In genomic region chr4:37533286-37534033, GRCh38 we compare ENCODE assay signal across 19 cellular contexts.
"Had no signal": no experiment of that assay in that cellular context is flagged by ENCODE, and none has a peak within 500 bp of the region (broad histone marks: within the 10 kb centered on the region; RNA-seq: fewer than 3 reads in every experiment).

No MANE protein-coding gene starts in this region.

- ATAC-seq: activated CD4-positive, CD25-positive, alpha-beta regulatory T cell treated with anti-CD3 and anti-CD28 coated beads, Interleukin-2, amount 50 U/mL, for 24 hours; activated T-helper 17 cell treated with anti-CD3 and anti-CD28 coated beads, Interleukin-2, amount 50 U/mL, for 72 hours; left ventricle myocardium superior; T-cell had no signal

- H3K27me3 Mint-ChIP-seq: activated T-helper 17 cell treated with anti-CD3 and anti-CD28 coated beads, Interleukin-2, amount 50 U/mL, for 72 hours; dendritic cell treated with granulocyte-macrophage colony-stimulating factor and Interleukin-4, amounts not matched to agents 40 ng/mL and 50 ng/mL, for 4 days; progenitor cell of endocrine pancreas had no signal

- H3K4me3 Mint-ChIP-seq: activated T-helper 17 cell treated with anti-CD3 and anti-CD28 coated beads, Interleukin-2, amount 50 U/mL, for 72 hours; dendritic cell treated with granulocyte-macrophage colony-stimulating factor and Interleukin-4, amounts not matched to agents 40 ng/mL and 50 ng/mL, for 4 days; nephron; T-cell had no signal

- H3K27ac Mint-ChIP-seq: activated T-helper 17 cell treated with anti-CD3 and anti-CD28 coated beads, Interleukin-2, amount 50 U/mL, for 72 hours; dendritic cell treated with granulocyte-macrophage colony-stimulating factor and Interleukin-4, amounts not matched to agents 40 ng/mL and 50 ng/mL, for 4 days; nephron; progenitor cell of endocrine pancreas; T-cell had no signal

- H3K27ac ChIP-seq: brain microvascular endothelial cell, hepatocyte, sigmoid colon had no signal

- H3K4me2 ChIP-seq: hepatocyte had no signal

- H3K4me1 Mint-ChIP-seq: activated T-helper 17 cell treated with anti-CD3 and anti-CD28 coated beads, Interleukin-2, amount 50 U/mL, for 72 hours; nephron had no signal

- H3K9me3 Mint-ChIP-seq: activated T-helper 17 cell treated with anti-CD3 and anti-CD28 coated beads, Interleukin-2, amount 50 U/mL, for 72 hours; dendritic cell treated with granulocyte-macrophage colony-stimulating factor and Interleukin-4, amounts not matched to agents 40 ng/mL and 50 ng/mL, for 4 days; nephron; T-cell had no signal

- H2AFZ ChIP-seq: hepatocyte had no signal

- H3K36me3 ChIP-seq: brain microvascular endothelial cell, sigmoid colon had no signal

- H3K9me3 ChIP-seq: sigmoid colon had no signal

- H3K27me3 ChIP-seq: brain microvascular endothelial cell, hepatocyte, sigmoid colon had no signal

- H3K4me1 ChIP-seq: sigmoid colon had no signal

- H3K4me3 ChIP-seq: hepatocyte, sigmoid colon had no signal

- H3K36me3 Mint-ChIP-seq: T-cell had no signal

- FAIRE-seq: kidney had no signal

- DNase-seq: activated naive CD4-positive, alpha-beta T cell treated with Interleukin-2 at 50 U/mL for 16 hours; activated T-cell treated with anti-CD3 and anti-CD28 coated beads for 4 hours; anterior cingulate cortex; brain microvascular endothelial cell; effector memory CD4-positive, alpha-beta T cell; kidney; left ventricle myocardium superior; mesenchymal stem cell; nucleus accumbens; sigmoid colon; stimulated activated CD4-positive, alpha-beta T cell treated with anti-CD3 and anti-CD28 coated beads, Interleukin-1b, Interleukin-23, amount 100 ng/mL, for 48 hours; T-cell; T1000 had no signal
